ENCODE assay signal across 8 cellular contexts in the genomic region with DNA sequence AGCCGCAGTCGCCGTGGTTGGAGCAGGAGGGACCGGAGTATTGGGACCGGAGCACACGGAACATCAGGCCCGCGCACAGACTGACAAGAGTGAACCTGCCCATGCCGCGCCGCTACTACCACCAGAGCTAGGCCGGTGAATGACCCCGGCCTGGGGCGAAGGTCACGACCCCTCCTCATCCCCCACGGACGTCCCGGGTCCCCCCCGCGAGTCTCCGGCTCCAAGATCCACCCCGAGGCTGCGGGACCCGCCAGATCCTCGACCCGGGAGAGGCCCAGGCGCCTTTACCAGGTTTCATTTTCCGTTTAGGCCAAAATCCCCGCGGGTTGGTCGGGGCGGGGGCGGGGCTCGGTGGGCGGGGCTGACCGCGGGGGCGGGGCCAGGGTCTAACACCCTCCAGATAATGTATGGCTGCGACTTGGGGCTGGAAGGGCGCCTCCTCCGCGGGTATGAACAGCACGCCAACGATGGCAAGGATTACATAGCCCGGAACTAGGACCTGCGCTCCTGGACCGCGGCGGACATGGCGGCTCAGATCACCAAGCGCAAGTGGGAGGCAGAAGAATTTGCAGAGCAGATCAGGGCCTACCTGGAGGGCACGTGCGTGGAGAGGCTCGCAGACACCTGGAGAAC. TPM values are rescaled to one million over a fixed set of nuclear protein-coding genes. Genes with fewer than 3 reads are reported as not detected.
DNase-seq lines count a peak whose midpoint lies in the region; ATAC-seq and TF ChIP-seq lines count a peak whose summit lies in the region.

No MANE protein-coding gene starts in this region.

- H3K4me3 Mint-ChIP-seq in activated CD4-positive, alpha-beta T cell treated with anti-CD3 and anti-CD28 coated beads, Interleukin-2, amount 10 ng/mL, durations not matched to agents 7 days and 5 days: peak overlapping the region; percentile 81
- H3K4me3 Mint-ChIP-seq in dendritic cell treated with granulocyte-macrophage colony-stimulating factor and Interleukin-4, amounts not matched to agents 40 ng/mL and 50 ng/mL, for 4 days: peak overlapping the region; percentile 70

- ATAC-seq in GM19455 (IDR thresholded peaks at IDR 0.05; ENCODE audit: unreplicated experiment): peak; percentile 74
- ATAC-seq in lung (ENCODE audit: insufficient read depth, low FRiP score): peak; percentile 87

- CTCF ChIA-PET in AG04449 (lab: Yijun Ruan, JAX): no interaction called here
- CTCF ChIA-PET in activated CD4-positive, alpha-beta T cell treated with anti-CD3 and anti-CD28 coated beads, Interleukin-2, amount 10 ng/mL, durations not matched to agents 7 days and 5 days (lab: Charles Lee): interaction anchor here (0.9 kb wide), 1 partner anchor 13 kb away, joined by 3 read pairs; no protein-coding TSS in a partner anchor

- no peaks in the 10 kb centered on the region for H3K9me3 Mint-ChIP-seq in activated CD4-positive, alpha-beta T cell treated with anti-CD3 and anti-CD28 coated beads, Interleukin-2, amount 10 ng/mL, durations not matched to agents 7 days and 5 days
- H3K9me3 Mint-ChIP-seq in dendritic cell treated with granulocyte-macrophage colony-stimulating factor and Interleukin-4, amounts not matched to agents 40 ng/mL and 50 ng/mL, for 4 days: no peaks in the 10 kb centered on the region

- 1 to 2% methylated on average over 50 to 54 of the region's 54 CpGs for WGBS in lung, 2 donors

- H3K36me3 ChIP-seq in lung (ENCODE audit: control insufficient read depth in 2 of 2, insufficient read depth in 2 of 2, low read length in 2 of 2): no peaks in the 10 kb centered on the region

- POLR2A ChIA-PET in AG04449 (lab: Yijun Ruan, JAX): no interaction called here
- POLR2A ChIA-PET in activated CD4-positive, alpha-beta T cell treated with anti-CD3 and anti-CD28 coated beads, Interleukin-2, amount 10 ng/mL, durations not matched to agents 7 days and 5 days (lab: Charles Lee): no interaction called here

- TF ChIP-seq CTCF in AG04449 (IDR thresholded peaks at IDR 0.05; ENCODE audit: insufficient read depth, low read length, missing control alignments): no peak
- no peak for TF ChIP-seq CTCF in lung (IDR thresholded peaks at IDR 0.05; ENCODE audit: control extremely low read depth, extremely low read depth)

- no peaks in the 10 kb centered on the region for H3K9me3 ChIP-seq in lung (ENCODE audit: control insufficient read depth in 2 of 2, insufficient read depth in 1 of 2, low read length in 1 of 2)

- peaks cover 17% of the 10 kb centered on the region for H3K36me3 Mint-ChIP-seq in activated CD4-positive, alpha-beta T cell treated with anti-CD3 and anti-CD28 coated beads, Interleukin-2, amount 10 ng/mL, durations not matched to agents 7 days and 5 days (ENCODE audit: low read depth)
- H3K36me3 Mint-ChIP-seq in dendritic cell treated with granulocyte-macrophage colony-stimulating factor and Interleukin-4, amounts not matched to agents 40 ng/mL and 50 ng/mL, for 4 days (ENCODE audit: low read depth): no peaks in the 10 kb centered on the region

- DNase-seq in AG04449 (ENCODE audit: low read depth, low spot score) (no peak), M059J (ENCODE audit: low read depth) (peak; percentile 61), lung (ENCODE audit: low spot score) (peak; percentile 70), NCI-H2171 treated with DMSO at 0.1 percent for 48 hours (lab: John Stamatoyannopoulos, UW) (no peak)
- DNase-seq in activated CD4-positive, alpha-beta T cell treated with anti-CD3 and anti-CD28 coated beads, Interleukin-2, amount 10 ng/mL, durations not matched to agents 7 days and 5 days: peak; percentile 91
- DNase-seq in stimulated activated CD8-positive, alpha-beta memory T cell treated with anti-CD3 and anti-CD28 coated beads, Interleukin-15, amount 100 ng/mL, for 24 hours (ENCODE audit: low read depth): peak; percentile 65

- H3K4me1 ChIP-seq in lung (ENCODE audit: control insufficient read depth in 2 of 2, insufficient read depth in 2 of 2, low read length in 2 of 2): no peaks in the 10 kb centered on the region

- intact Hi-C loops in dendritic cell treated with granulocyte-macrophage colony-stimulating factor and Interleukin-4, amounts not matched to agents 40 ng/mL and 50 ng/mL, for 4 days (cut with micrococcal nuclease): loop anchor here (5.0 kb wide), 2 partner anchors 40 kb away; no protein-coding TSS in a partner anchor

- H3K4me3 ChIP-seq in AG04449 (ENCODE audit: low read depth, low read length) (peak overlapping the region; percentile 67), lung (peak overlapping the region; percentile 68)

- H3K27me3 ChIP-seq in lung (ENCODE audit: control insufficient read depth, insufficient read depth): no peaks in the 10 kb centered on the region

- peaks cover 41% of the 10 kb centered on the region for H3K4me1 Mint-ChIP-seq in activated CD4-positive, alpha-beta T cell treated with anti-CD3 and anti-CD28 coated beads, Interleukin-2, amount 10 ng/mL, durations not matched to agents 7 days and 5 days
- H3K4me1 Mint-ChIP-seq in dendritic cell treated with granulocyte-macrophage colony-stimulating factor and Interleukin-4, amounts not matched to agents 40 ng/mL and 50 ng/mL, for 4 days (ENCODE audit: low read depth): peaks cover 29% of the 10 kb centered on the region

- H3K27ac ChIP-seq in lung (ENCODE audit: low read depth in 1 of 2, low read length in 1 of 2): peak overlapping the region; percentile 58 to 98

- H3K27ac Mint-ChIP-seq in activated CD4-positive, alpha-beta T cell treated with anti-CD3 and anti-CD28 coated beads, Interleukin-2, amount 10 ng/mL, durations not matched to agents 7 days and 5 days: peak overlapping the region; percentile 97
- H3K27ac Mint-ChIP-seq in dendritic cell treated with granulocyte-macrophage colony-stimulating factor and Interleukin-4, amounts not matched to agents 40 ng/mL and 50 ng/mL, for 4 days: peak overlapping the region; percentile 92

- no peaks in the 10 kb centered on the region for H3K27me3 Mint-ChIP-seq in activated CD4-positive, alpha-beta T cell treated with anti-CD3 and anti-CD28 coated beads, Interleukin-2, amount 10 ng/mL, durations not matched to agents 7 days and 5 days
- no peaks in the 10 kb centered on the region for H3K27me3 Mint-ChIP-seq in dendritic cell treated with granulocyte-macrophage colony-stimulating factor and Interleukin-4, amounts not matched to agents 40 ng/mL and 50 ng/mL, for 4 days

RNA-seq across cellular contexts. Expression of gene HLA-A, which starts 15.4 kb away (rescaled TPM):
- total RNA-seq in M059J (2014; rRNA removed; shearing (Covaris generic)): 1,733 and 2,135 TPM in 2 replicates
- total RNA-seq in activated CD4-positive, alpha-beta T cell treated with anti-CD3 and anti-CD28 coated beads, Interleukin-2, amount 10 ng/mL, durations not matched to agents 7 days and 5 days: 1,000 to 10,000 TPM; 1,667 to 1,766 TPM
- total RNA-seq in lung: 100 to 1,000 TPM; 320 to 577 TPM
- polyA plus RNA-seq in lung: 1,000 to 10,000 TPM in 1 of 2 donors, 100 to 1,000 TPM in 1; 845 to 3,222 TPM

Comparison
In these comparisons a context has a peak if more than half of its experiments do, and no peak if none do; other contexts are left out.
1. DNase-seq: peak in M059J (single experiment), activated CD4-positive, alpha-beta T cell treated with anti-CD3 and anti-CD28 coated beads, Interleukin-2, amount 10 ng/mL, durations not matched to agents 7 days and 5 days (single experiment), lung (single experiment) and stimulated activated CD8-positive, alpha-beta memory T cell treated with anti-CD3 and anti-CD28 coated beads, Interleukin-15, amount 100 ng/mL, for 24 hours (single experiment); none in AG04449 (single experiment) and NCI-H2171 treated with DMSO at 0.1 percent for 48 hours (single experiment).